Comparison of ENCODE assay signal across 1 cellular context in the genomic region with DNA sequence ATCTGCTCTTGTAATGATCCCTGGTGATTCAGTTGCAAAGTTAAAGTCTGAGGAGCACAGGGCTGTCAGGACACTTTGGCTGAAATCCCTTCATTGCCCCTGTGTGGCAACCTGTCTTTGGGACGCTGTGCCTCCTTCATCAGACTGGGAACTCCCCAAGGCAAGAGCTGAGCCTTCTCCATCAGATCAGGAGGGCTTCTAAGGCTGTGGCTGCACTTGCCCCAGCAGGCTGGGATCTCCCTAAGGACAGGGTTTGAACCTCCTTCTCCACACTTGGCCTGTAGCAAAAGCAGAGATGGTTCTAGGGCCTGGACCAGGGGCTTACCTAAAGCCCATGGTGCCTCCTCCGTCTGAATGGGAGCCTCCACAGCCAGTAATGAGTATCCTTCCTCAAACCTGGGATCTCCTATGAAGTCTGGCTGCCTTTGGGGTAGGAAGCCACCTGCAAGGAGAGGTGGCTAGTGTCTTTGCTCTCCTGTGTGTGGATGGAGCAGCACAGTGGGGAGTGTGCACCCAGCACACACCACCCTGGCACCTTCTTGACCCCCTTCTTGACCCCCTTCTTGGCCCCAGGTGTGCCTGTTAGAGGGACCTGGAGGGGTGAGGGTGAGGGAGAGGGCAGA.
TF ChIP-seq lines count a peak whose summit lies in the region.

No MANE protein-coding gene starts in this region.

TF ChIP-seq in H1, 55 proteins besides CTCF, POLR2A, EP300 and RAD21 (continued from another document):
- no peak for TF ChIP-seq RNF2 (IDR thresholded peaks at IDR 0.05; ENCODE audit: borderline replicate concordance, low read depth, low read length, missing control alignments, poor library complexity, severe bottlenecking)
- TF ChIP-seq NRF1 (IDR thresholded peaks at IDR 0.05; ENCODE audit: low read depth, low read length), result no peak
- no peak for TF ChIP-seq SP2 (IDR thresholded peaks at IDR 0.05; ENCODE audit: low read length)
- no peak for TF ChIP-seq BCL11A (IDR thresholded peaks at IDR 0.05; ENCODE audit: low read depth in 2 of 2, low read length in 2 of 2)
- TF ChIP-seq BACH1 (IDR thresholded peaks at IDR 0.05; ENCODE audit: low read length), result no peak
